ENCODE assay signal across 25 cellular contexts in genomic region chr4:105878668-105879067, GRCh38. TPM values are rescaled to one million over a fixed set of nuclear protein-coding genes. Genes with fewer than 3 reads are reported as not detected.
A peak's percentile ranks its signal among the peaks of the same experiment; 100 is the strongest.
DNase-seq lines count a peak whose midpoint lies in the region; ATAC-seq and TF ChIP-seq lines count a peak whose summit lies in the region.
"Had no signal": no experiment of that assay in that cellular context is flagged by ENCODE, and none has a peak within 500 bp of the region (broad histone marks: within the 10 kb centered on the region; RNA-seq: fewer than 3 reads in every experiment).

No MANE protein-coding gene starts in this region.

- no peak for TF ChIP-seq POLR2A in thyroid gland (IDR thresholded peaks at IDR 0.05)

- no peaks in the 10 kb centered on the region for H3K27me3 ChIP-seq in right atrium auricular region
- H3K27me3 ChIP-seq in psoas muscle (ENCODE audit: insufficient read depth in 3 of 3, low read length in 2 of 3) = no peaks in the 10 kb centered on the region
- no peaks in the 10 kb centered on the region for H3K27me3 ChIP-seq in thyroid gland
- H3K27me3 ChIP-seq: BE2C; BLaER1 treated with 17β-estradiol and CSF1 and Interleukin-3, amounts not matched to agents 10 nM and 100 nM had no signal

- no peaks in the 10 kb centered on the region for H3K36me3 ChIP-seq in right atrium auricular region
- H3K36me3 ChIP-seq in psoas muscle (ENCODE audit: insufficient read depth in 1 of 2, low read depth in 1 of 2) = no peaks in the 10 kb centered on the region
- no peaks in the 10 kb centered on the region for H3K36me3 ChIP-seq in thyroid gland
- H3K36me3 ChIP-seq: BE2C; BLaER1 treated with 17β-estradiol and CSF1 and Interleukin-3, amounts not matched to agents 10 nM and 100 nM had no signal

- WGBS in psoas muscle, 3 donors = 18 to 36% (median 23%) methylated on average over 2 of the region's 2 CpGs
- WGBS in thyroid gland, 2 donors = 29 to 33% methylated on average over 2 of the region's 2 CpGs

- TF ChIP-seq CTCF in right atrium auricular region (IDR thresholded peaks at IDR 0.05) (no peak), psoas muscle (IDR thresholded peaks at IDR 0.05) (no peak), thyroid gland (IDR thresholded peaks at IDR 0.05) (no peak), GM20000 (IDR thresholded peaks at IDR 0.05; ENCODE audit: extremely low read depth, missing control alignments) (no peak)

- no peak overlapping the region for H3K4me3 ChIP-seq in right atrium auricular region
- no peak overlapping the region for H3K4me3 ChIP-seq in psoas muscle
- no peak overlapping the region for H3K4me3 ChIP-seq in thyroid gland (replicated peaks in 1 of 3)
- H3K4me3 ChIP-seq: A549; BLaER1 treated with 17β-estradiol and CSF1 and Interleukin-3, amounts not matched to agents 10 nM and 100 nM; GM12878; GM23338 had no signal

- no peak overlapping the region for H3K27ac ChIP-seq in right atrium auricular region
- H3K27ac ChIP-seq in psoas muscle = no peak overlapping the region
- H3K27ac ChIP-seq in thyroid gland = no peak overlapping the region
- H3K27ac ChIP-seq: A549; BLaER1 treated with 17β-estradiol and CSF1 and Interleukin-3, amounts not matched to agents 10 nM and 100 nM had no signal

- H3K9me3 ChIP-seq in right atrium auricular region (no peaks in the 10 kb centered on the region), psoas muscle (no peaks in the 10 kb centered on the region), thyroid gland (no peaks in the 10 kb centered on the region)
- H3K9me3 ChIP-seq: A549; BE2C; BLaER1 treated with 17β-estradiol and CSF1 and Interleukin-3, amounts not matched to agents 10 nM and 100 nM had no signal

- H3K4me1 ChIP-seq in right atrium auricular region = peaks cover 5 to 11% of the 10 kb centered on the region in 2 donors
- H3K4me1 ChIP-seq in psoas muscle = peaks cover 16% of the 10 kb centered on the region
- H3K4me1 ChIP-seq in thyroid gland = peaks cover 6 to 15% of the 10 kb centered on the region in 2 donors
- H3K4me1 ChIP-seq: A549; BE2C; BLaER1 treated with 17β-estradiol and CSF1 and Interleukin-3, amounts not matched to agents 10 nM and 100 nM had no signal

- intact Hi-C loops in Right ventricle myocardium superior (cut with DNase I) (no loop called here), cardiac septum (cut with DNase I) (no loop called here), left ventricle myocardium superior (cut with micrococcal nuclease) (no loop called here), psoas muscle (cut with DNase I) (no loop called here), thyroid gland (cut with DNase I) (no loop called here)

- DNase-seq in Right ventricle myocardium superior (no peak), cardiac septum (ENCODE audit: low spot score) (no peak), left ventricle myocardium superior (no peak), right atrium auricular region (ENCODE audit: low spot score) (no peak), psoas muscle (no peak), thyroid gland (peak; percentile 42 to 57), GM20000 (ENCODE audit: low spot score) (no peak)
- no peak for DNase-seq in activated CD8-positive, alpha-beta memory T cell treated with anti-CD3 and anti-CD28 coated beads, Interleukin-2, amount 50 U/mL, for 4 hours
- DNase-seq: 8988T; ACHN; AML-193; BE2C; CD4-positive, alpha-beta T cell; CD8-positive, alpha-beta memory T cell; DMS 273 treated with DMSO at 0.1 percent for 48 hours; DMS79; EL; GDM1; H9 had no signal

- ATAC-seq in Right ventricle myocardium superior (ENCODE audit: poor library complexity) (peak; percentile 79), left ventricle myocardium superior (peak; percentile 72), psoas muscle (peak in 3 of 4 donors; percentile 61 to 73 (median 64))
- ATAC-seq: A549, GM12878, GM23338, HCT116 had no signal

RNA-seq across cellular contexts. Expression of gene NPNT, which starts 16.6 kb away (rescaled TPM):
- total RNA-seq in Right ventricle myocardium superior (2.1 TPM), cardiac septum (11.1 TPM), left ventricle myocardium superior (4.9 TPM), right atrium auricular region (10 to 100 TPM in 1 of 2 donors, 1 to 10 TPM in 1; 5.5 to 10.5 TPM), psoas muscle (10 to 100 TPM in 2 of 4 donors, 1 to 10 TPM in 1, under 1 TPM in 1; 0.98 to 18.8 (median 6.5) TPM), thyroid gland (100 to 1,000 TPM; 630 to 907 (median 817) TPM)
- polyA plus RNA-seq in psoas muscle = 1 to 10 TPM; 1.8 to 5.4 (median 4.1) TPM
- total RNA-seq: CD4-positive, alpha-beta T cell; CD8-positive, alpha-beta memory T cell had no signal
- polyA plus RNA-seq: CD14-positive monocyte; CD8-positive, alpha-beta memory T cell had no signal

Comparison
In these comparisons a context has a peak if more than half of its experiments do, and no peak if none do; other contexts are left out.
1. DNase-seq: peak in thyroid gland (2 of 2); none in Right ventricle myocardium superior (single experiment), cardiac septum (single experiment), left ventricle myocardium superior (single experiment), right atrium auricular region (single experiment), psoas muscle (0 of 2), GM20000 (single experiment) and activated CD8-positive, alpha-beta memory T cell treated with anti-CD3 and anti-CD28 coated beads, Interleukin-2, amount 50 U/mL, for 4 hours (single experiment).
2. RNA of gene NPNT, which starts 16.6 kb away (total RNA-seq): 630 to 907 TPM in thyroid gland; 11.1 TPM in cardiac septum (single experiment), 0.98 to 18.8 TPM in psoas muscle, 5.5 to 10.5 TPM in right atrium auricular region, 4.9 TPM in left ventricle myocardium superior (single experiment) and 2.1 TPM in Right ventricle myocardium superior (single experiment); every median in the first group is over 10 times any median in the second.
3. Peak in every context shown above with its lines, with median percentiles within 50 percentile points of each other: ATAC-seq.